In genomic region chr3:122687298-122687697, GRCh38 we compare ENCODE assay signal across 22 cellular contexts. TPM values are rescaled to one million over a fixed set of nuclear protein-coding genes. Genes with fewer than 3 reads are reported as not detected.
A peak's percentile ranks its signal among the peaks of the same experiment; 100 is the strongest.
DNase-seq lines count a peak whose midpoint lies in the region; ATAC-seq and TF ChIP-seq lines count a peak whose summit lies in the region.
"Had no signal": no experiment of that assay in that cellular context is flagged by ENCODE, and none has a peak within 500 bp of the region (broad histone marks: within the 10 kb centered on the region; RNA-seq: fewer than 3 reads in every experiment).

No MANE protein-coding gene starts in this region.

- no peak overlapping the region for H4K91ac ChIP-seq in trophoblast cell (ENCODE audit: low read depth, low read length)

- H3K79me2 ChIP-seq in DND-41 (ENCODE audit: insufficient read depth, low read length) (peaks cover 27% of the 10 kb centered on the region), trophoblast cell (ENCODE audit: control insufficient read depth, insufficient read depth, low read length, poor library complexity) (no peaks in the 10 kb centered on the region)

- no peak overlapping the region for H3K4me3 Mint-ChIP-seq in activated naive CD4-positive, alpha-beta T cell treated with anti-CD3 and anti-CD28 coated beads, Interleukin-2, amount 10 ng/mL, durations not matched to agents 7 days and 5 days
- H3K4me3 Mint-ChIP-seq in activated T-helper 17 cell treated with anti-CD3 and anti-CD28 coated beads, Interleukin-2, amount 50 U/mL, for 72 hours = no peak overlapping the region
- H3K4me3 Mint-ChIP-seq: nephron had no signal

- peaks cover 17% of the 10 kb centered on the region for H3K36me3 ChIP-seq in DND-41 (ENCODE audit: insufficient read depth, low read length)
- peaks cover 0 to 3% of the 10 kb centered on the region in 2 experiments for H3K36me3 ChIP-seq in trophoblast cell (ENCODE audit: control insufficient read depth in 1 of 2, insufficient read depth in 2 of 2, low read length in 2 of 2)
- H3K36me3 ChIP-seq: WERI-Rb-1 had no signal

- ATAC-seq in DND-41 (ENCODE audit: insufficient read depth, low read depth) = no peak; the same call in 2 of the 3 replicates
- peak; percentile 29 for ATAC-seq in activated T-helper 17 cell treated with anti-CD3 and anti-CD28 coated beads, Interleukin-2, amount 50 U/mL, for 72 hours (replicated peaks)
- no peak for ATAC-seq in GM18909 (IDR thresholded peaks at IDR 0.05; ENCODE audit: poor library complexity, unreplicated experiment)

- no peak overlapping the region for H3K9ac ChIP-seq in DND-41 (ENCODE audit: low read depth, low read length)
- H3K9ac ChIP-seq in trophoblast cell (ENCODE audit: low read length) = no peak overlapping the region

- no peak for DNase-seq in activated naive CD4-positive, alpha-beta T cell treated with anti-CD3 and anti-CD28 coated beads, Interleukin-2, amount 10 ng/mL, durations not matched to agents 7 days and 5 days
- no peak for DNase-seq in activated naive CD4-positive, alpha-beta T cell (lab: John Stamatoyannopoulos, UW)
- DNase-seq in DND-41 = no peak
- DNase-seq in trophoblast cell = no peak
- DNase-seq in NCI-H1105 (lab: John Stamatoyannopoulos, UW) = no peak
- DNase-seq in GM10266 (ENCODE audit: extremely low spot score) = no peak
- DNase-seq: adrenal gland, cortex of kidney, KG1, mesenchymal stem cell, NCI-H1092, NCI-H2029, NCI-H345, NCI-H82, posterior cingulate gyrus, substantia nigra, WERI-Rb-1 had no signal

- no peak overlapping the region for H4K12ac ChIP-seq in trophoblast cell (ENCODE audit: low read depth, low read length)

- peak overlapping the region; percentile 68 for H3K27ac Mint-ChIP-seq in activated naive CD4-positive, alpha-beta T cell treated with anti-CD3 and anti-CD28 coated beads, Interleukin-2, amount 10 ng/mL, durations not matched to agents 7 days and 5 days
- no peak overlapping the region for H3K27ac Mint-ChIP-seq in activated T-helper 17 cell treated with anti-CD3 and anti-CD28 coated beads, Interleukin-2, amount 50 U/mL, for 72 hours
- H3K27ac Mint-ChIP-seq: activated T-helper 2 cell treated with anti-CD3 and anti-CD28 coated beads, Interferon-gamma antibody, Interleukin-2, Interleukin-4, amounts not matched to agents 10 μg/mL and 5 μg/mL and 100 μg/mL, durations not matched to agents 14 hours and 24 hours and 36 hours; nephron had no signal

- no peak overlapping the region for H2BK120ac ChIP-seq in trophoblast cell (ENCODE audit: insufficient read depth, low read length, poor library complexity)

- H3K27me3 ChIP-seq in DND-41 (ENCODE audit: insufficient read depth, low read length, poor library complexity) (no peaks in the 10 kb centered on the region), trophoblast cell (ENCODE audit: insufficient read depth, low read length) (no peaks in the 10 kb centered on the region)
- H3K27me3 ChIP-seq: adrenal gland had no signal

- H3K27ac ChIP-seq in DND-41 (ENCODE audit: low read length) (0 out of 2 replicates have a peak overlapping the region, but pooled peaks have one; percentile 22), trophoblast cell (ENCODE audit: low read depth, low read length) (no peak overlapping the region)
- H3K27ac ChIP-seq: adrenal gland, C4-2B, WERI-Rb-1 had no signal

- H2BK12ac ChIP-seq in trophoblast cell (ENCODE audit: low read length) = peak overlapping the region; percentile 54

- H3K27me3 Mint-ChIP-seq in activated naive CD4-positive, alpha-beta T cell treated with anti-CD3 and anti-CD28 coated beads, Interleukin-2, amount 10 ng/mL, durations not matched to agents 7 days and 5 days = no peaks in the 10 kb centered on the region
- H3K27me3 Mint-ChIP-seq in activated T-helper 17 cell treated with anti-CD3 and anti-CD28 coated beads, Interleukin-2, amount 50 U/mL, for 72 hours = no peaks in the 10 kb centered on the region

- H3K23ac ChIP-seq in trophoblast cell (ENCODE audit: low read length) = no peak overlapping the region

- H2BK5ac ChIP-seq in trophoblast cell (ENCODE audit: low read depth, low read length, poor library complexity) = no peak overlapping the region

- H3K4me1 ChIP-seq in DND-41 (ENCODE audit: insufficient read depth, low read length) = peaks cover 21% of the 10 kb centered on the region
- H3K4me1 ChIP-seq in trophoblast cell (ENCODE audit: control insufficient read depth in 1 of 2, insufficient read depth in 2 of 2, low read length in 2 of 2) = peaks cover 8 to 15% of the 10 kb centered on the region in 2 experiments

- no peaks in the 10 kb centered on the region for H3K9me3 Mint-ChIP-seq in activated naive CD4-positive, alpha-beta T cell treated with anti-CD3 and anti-CD28 coated beads, Interleukin-2, amount 10 ng/mL, durations not matched to agents 7 days and 5 days
- no peaks in the 10 kb centered on the region for H3K9me3 Mint-ChIP-seq in activated T-helper 17 cell treated with anti-CD3 and anti-CD28 coated beads, Interleukin-2, amount 50 U/mL, for 72 hours
- H3K9me3 Mint-ChIP-seq: activated T-helper 2 cell treated with anti-CD3 and anti-CD28 coated beads, Interferon-gamma antibody, Interleukin-2, Interleukin-4, amounts not matched to agents 10 μg/mL and 5 μg/mL and 100 μg/mL, durations not matched to agents 14 hours and 24 hours and 36 hours; nephron had no signal

- H3K4me1 Mint-ChIP-seq in activated naive CD4-positive, alpha-beta T cell treated with anti-CD3 and anti-CD28 coated beads, Interleukin-2, amount 10 ng/mL, durations not matched to agents 7 days and 5 days = peaks cover 56% of the 10 kb centered on the region
- peaks cover 19% of the 10 kb centered on the region for H3K4me1 Mint-ChIP-seq in activated T-helper 17 cell treated with anti-CD3 and anti-CD28 coated beads, Interleukin-2, amount 50 U/mL, for 72 hours
- H3K4me1 Mint-ChIP-seq: nephron had no signal

- H3K36me3 Mint-ChIP-seq in activated naive CD4-positive, alpha-beta T cell treated with anti-CD3 and anti-CD28 coated beads, Interleukin-2, amount 10 ng/mL, durations not matched to agents 7 days and 5 days = peaks cover 42% of the 10 kb centered on the region
- peaks cover 4% of the 10 kb centered on the region for H3K36me3 Mint-ChIP-seq in activated T-helper 17 cell treated with anti-CD3 and anti-CD28 coated beads, Interleukin-2, amount 50 U/mL, for 72 hours (ENCODE audit: low read depth)

- TF ChIP-seq CTCF in DND-41 (IDR thresholded peaks at IDR 0.05; ENCODE audit: borderline replicate concordance, extremely low read depth, low read length, poor library complexity, severe bottlenecking) (no peak), GM10266 (IDR thresholded peaks at IDR 0.05; ENCODE audit: control insufficient read depth, insufficient read depth, low read depth, missing control alignments) (no peak)

- no peak overlapping the region for H2AK5ac ChIP-seq in trophoblast cell (ENCODE audit: low read length)

- no peak overlapping the region for H3K4ac ChIP-seq in trophoblast cell (ENCODE audit: low read depth, low read length)

- no CpG with 5 or more reads among the region's 2 CpGs for WGBS in trophoblast cell (ENCODE audit: extremely low coverage, insufficient coverage, insufficient read length)

- H3K18ac ChIP-seq in trophoblast cell (ENCODE audit: low read length) = no peak overlapping the region

- no peak overlapping the region for H3K14ac ChIP-seq in trophoblast cell (ENCODE audit: low read length)

- no peaks in the 10 kb centered on the region for H3K9me3 ChIP-seq in DND-41 (ENCODE audit: insufficient read depth, low read length, severe bottlenecking)
- no peaks in the 10 kb centered on the region for H3K9me3 ChIP-seq in trophoblast cell (ENCODE audit: insufficient read depth, low read depth, low read length)
- H3K9me3 ChIP-seq: adrenal gland had no signal

- H2AFZ ChIP-seq in DND-41 (ENCODE audit: low read depth, low read length) (no peak overlapping the region), trophoblast cell (ENCODE audit: insufficient read depth, low read length, poor library complexity) (no peak overlapping the region)

- H4K20me1 ChIP-seq in DND-41 (ENCODE audit: insufficient read depth, low read length) = peaks cover 8% of the 10 kb centered on the region; the same call in 1 of the 2 replicates

- no peak overlapping the region for H4K8ac ChIP-seq in trophoblast cell (ENCODE audit: low read depth, low read length)

- no peak overlapping the region for H3K4me3 ChIP-seq in DND-41 (ENCODE audit: low read depth in 1 of 2, low read length in 2 of 2)
- no peak overlapping the region for H3K4me3 ChIP-seq in trophoblast cell (ENCODE audit: low read depth, low read length)
- H3K4me3 ChIP-seq: adrenal gland had no signal

- no peak overlapping the region for H3K4me2 ChIP-seq in DND-41 (ENCODE audit: insufficient read depth, low read length)
- H3K4me2 ChIP-seq in trophoblast cell (ENCODE audit: low read length) = no peak overlapping the region

- no peaks in the 10 kb centered on the region for H3K79me1 ChIP-seq in trophoblast cell (ENCODE audit: low read length)

- CTCF ChIA-PET in activated naive CD4-positive, alpha-beta T cell treated with anti-CD3 and anti-CD28 coated beads, Interleukin-2, amount 10 ng/mL, durations not matched to agents 7 days and 5 days (lab: Charles Lee) = interaction anchor here (0.7 to 1.3 kb wide), 3 partner anchors 9 to 126 kb away, joined by 3 to 5 read pairs (median 3); no protein-coding TSS in a partner anchor

RNA-seq across cellular contexts. Expression of gene PARP14, which starts 6.7 kb away (rescaled TPM):
- 10 to 100 TPM; 51.5 to 55.9 TPM for total RNA-seq in activated T-helper 17 cell treated with anti-CD3 and anti-CD28 coated beads, Interleukin-2, amount 50 U/mL, for 72 hours
- polyA plus RNA-seq in trophoblast cell (2013) = 3.0 and 3.7 TPM in 2 replicates
